11 cellular contexts compared by ENCODE assay signal in the genomic region with DNA sequence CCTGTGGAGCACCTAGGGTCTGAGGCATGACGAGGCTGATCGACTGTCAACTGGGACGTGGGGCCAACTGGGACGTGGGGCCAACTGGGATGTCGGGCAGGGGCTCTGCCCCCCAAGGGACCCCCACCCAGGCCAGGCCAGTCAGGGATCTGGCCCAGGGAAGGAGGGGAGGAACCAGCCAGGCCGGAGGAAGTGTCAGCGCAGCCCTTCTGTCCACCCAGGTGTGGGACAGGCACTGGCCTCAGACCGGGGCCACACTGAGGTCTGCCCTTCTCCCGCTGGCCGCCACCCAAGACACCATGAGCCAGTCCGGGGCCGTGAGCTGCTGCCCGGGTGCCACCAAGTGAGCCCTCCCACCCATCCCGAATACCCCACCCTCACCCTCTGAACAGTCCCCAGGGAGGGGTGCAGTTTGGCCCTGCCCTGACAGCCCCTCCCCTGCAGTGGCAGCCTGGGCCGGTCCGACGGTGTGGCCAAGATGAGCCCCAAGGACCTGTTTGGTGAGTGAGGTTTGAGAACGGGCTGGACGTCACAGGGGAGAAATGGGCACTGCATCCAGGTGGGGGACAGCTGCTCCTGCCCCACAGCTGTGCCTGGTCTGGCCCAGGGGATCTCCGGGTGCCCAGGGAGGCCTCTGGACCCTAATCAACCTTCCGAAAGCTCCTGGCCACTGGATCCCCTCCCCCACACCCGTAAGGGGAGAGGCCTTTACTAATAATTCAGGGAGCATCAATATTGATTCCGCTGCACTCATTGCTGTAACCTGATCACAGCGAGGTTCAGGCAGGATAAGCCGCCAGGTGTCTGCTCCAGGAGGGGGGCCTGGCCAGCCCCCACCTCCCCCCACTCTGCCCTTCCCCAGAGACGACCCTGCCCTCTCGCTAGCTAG. TPM values are rescaled to one million over a fixed set of nuclear protein-coding genes. Genes with fewer than 3 reads are reported as not detected.
DNase-seq lines count a peak whose midpoint lies in the region; TF ChIP-seq lines count a peak whose summit lies in the region.
"Had no signal": no experiment of that assay in that cellular context is flagged by ENCODE, and none has a peak within 500 bp of the region (broad histone marks: within the 10 kb centered on the region; RNA-seq: fewer than 3 reads in every experiment).

No MANE protein-coding gene starts in this region.

- H3K36me3 Mint-ChIP-seq in chondrocyte (ENCODE audit: low read depth) = no peaks in the 10 kb centered on the region

- H3K4me3 Mint-ChIP-seq in chondrocyte (ENCODE audit: unreplicated experiment) = no peak overlapping the region

- no peak overlapping the region for H3K27ac Mint-ChIP-seq in chondrocyte (ENCODE audit: unreplicated experiment)
- H3K27ac Mint-ChIP-seq: CD14-positive monocyte had no signal

- H3K4me1 Mint-ChIP-seq in chondrocyte (ENCODE audit: low read depth) = peaks cover 37% of the 10 kb centered on the region

- TF ChIP-seq POLR2A in prostate gland (IDR thresholded peaks at IDR 0.05) (no peak), erythroblast (IDR thresholded peaks at IDR 0.05; ENCODE audit: low read length) (no peak)

- 74% methylated on average over 22 of the region's 27 CpGs for WGBS in prostate gland

- H3K4me1 ChIP-seq in prostate gland (replicated peaks) = peaks cover 32% of the 10 kb centered on the region

- H3K27me3 ChIP-seq in H7 (ENCODE audit: control insufficient read depth, insufficient read depth, low read length) (peaks cover 13% of the 10 kb centered on the region), prostate gland (replicated peaks; ENCODE audit: insufficient read depth) (no peaks in the 10 kb centered on the region)

- TF ChIP-seq CTCF in chondrocyte (IDR thresholded peaks at IDR 0.05) (no peak), prostate gland (IDR thresholded peaks at IDR 0.05) (no peak)

- H3K36me3 ChIP-seq in H7 (replicated peaks; ENCODE audit: control insufficient read depth, insufficient read depth, low read length) = no peaks in the 10 kb centered on the region
- H3K36me3 ChIP-seq in prostate gland = no peaks in the 10 kb centered on the region
- H3K36me3 ChIP-seq: right atrium auricular region had no signal

- H3K4me3 ChIP-seq in H7 (ENCODE audit: insufficient read depth, low read depth, low read length) (no peak overlapping the region), prostate gland (no peak overlapping the region)
- H3K4me3 ChIP-seq: right atrium auricular region had no signal

- peak overlapping the region; percentile 22 to 50 for H3K27ac ChIP-seq in prostate gland

- no peaks in the 10 kb centered on the region for H3K9me3 Mint-ChIP-seq in chondrocyte (ENCODE audit: low read depth)

- DNase-seq in H7 = peak; percentile 74
- DNase-seq in chondrocyte (ENCODE audit: low spot score) = peak; percentile 88
- no peak for DNase-seq in prostate gland (ENCODE audit: low spot score)
- no peak for DNase-seq in NK-92 (lab: John Stamatoyannopoulos, UW; ENCODE audit: unreplicated experiment)
- no peak for DNase-seq in erythroblast (lab: John Stamatoyannopoulos, UW)
- DNase-seq in NAMALWA (ENCODE audit: low spot score) = no peak
- DNase-seq: activated CD8-positive, alpha-beta memory T cell treated with anti-CD3 and anti-CD28 coated beads for 24 hours; activated gamma-delta T cell; stimulated activated CD4-positive, alpha-beta T cell treated with anti-CD3 and anti-CD28 coated beads, Interleukin-2, amount 100 ng/mL, for 24 hours had no signal

- H3K9me3 ChIP-seq in prostate gland = no peaks in the 10 kb centered on the region
- H3K9me3 ChIP-seq: right atrium auricular region had no signal

- intact Hi-C loops in prostate gland (cut with DNase I) = no loop called here

- no peaks in the 10 kb centered on the region for H3K27me3 Mint-ChIP-seq in chondrocyte (ENCODE audit: low read depth)

RNA-seq across cellular contexts. Expression of a gene that starts 3.3 kb away (rescaled TPM):
- total RNA-seq in H7 (2014; rRNA removed; shearing (Covaris generic)) = 3.7 and 18.8 TPM in 2 replicates
- 17.2 to 51.6 TPM (median 45.7 TPM) in 3 replicates for total RNA-seq in chondrocyte
- total RNA-seq in prostate gland = 100 to 1,000 TPM in 1 of 2 donors, 10 to 100 TPM in 1; 92.1 to 114 TPM

RNA-seq across cellular contexts. Expression of a gene that starts 13.7 kb away (rescaled TPM):
- 27.0 and 36.0 TPM in 2 replicates for total RNA-seq in H7 (2014; rRNA removed; shearing (Covaris generic))
- total RNA-seq in chondrocyte (16.9 to 31.3 TPM (median 20.3 TPM) in 3 replicates), prostate gland (10 to 100 TPM; 66.0 to 70.9 TPM)

RNA-seq across cellular contexts. Expression of a gene that starts 14.3 kb away (rescaled TPM):
- total RNA-seq in H7 (2014; rRNA removed; shearing (Covaris generic)) = 69.0 and 74.6 TPM in 2 replicates
- total RNA-seq in chondrocyte (67.6 to 70.4 TPM (median 67.9 TPM) in 3 replicates), prostate gland (100 to 1,000 TPM in 1 of 2 donors, 10 to 100 TPM in 1; 53.5 to 102 TPM)

RNA-seq across cellular contexts. Expression of a gene that starts 37.9 kb away (rescaled TPM):
- total RNA-seq in H7 (2014; rRNA removed; shearing (Covaris generic)) = 264 and 269 TPM in 2 replicates
- 128 to 227 TPM (median 151 TPM) in 3 replicates for total RNA-seq in chondrocyte
- total RNA-seq in prostate gland = 100 to 1,000 TPM; 124 to 285 TPM

Comparison
In these comparisons a context has a peak if more than half of its experiments do, and no peak if none do; other contexts are left out.
1. DNase-seq: peak in H7 (single experiment) and chondrocyte (single experiment); none in prostate gland (single experiment), NK-92 (single experiment), erythroblast (0 of 2) and NAMALWA (single experiment).